9 cellular contexts compared by ENCODE assay signal in the genomic region with DNA sequence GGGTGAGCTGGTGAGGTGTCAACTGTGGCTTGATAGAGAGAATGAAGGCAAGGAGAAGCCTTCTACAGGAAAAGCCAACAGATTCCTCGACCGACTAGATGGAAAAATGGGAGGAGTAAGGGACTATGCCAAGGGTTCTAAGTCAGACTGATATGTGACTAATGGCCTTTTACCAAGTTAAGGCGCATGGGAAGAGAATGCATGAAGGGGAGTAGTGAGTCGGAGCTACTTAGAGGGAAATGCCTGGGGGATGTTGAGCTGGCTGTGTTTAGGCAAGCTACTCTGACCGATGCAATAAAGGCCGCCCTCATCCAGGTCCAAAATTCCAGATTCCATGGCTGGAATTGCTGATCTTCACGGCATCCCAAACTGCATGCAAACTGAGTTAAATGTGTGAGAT. TPM values are rescaled to one million over a fixed set of nuclear protein-coding genes. Genes with fewer than 3 reads are reported as not detected.
DNase-seq lines count a peak whose midpoint lies in the region; ATAC-seq and TF ChIP-seq lines count a peak whose summit lies in the region.
"Had no signal": no experiment of that assay in that cellular context is flagged by ENCODE, and none has a peak within 500 bp of the region (broad histone marks: within the 10 kb centered on the region; RNA-seq: fewer than 3 reads in every experiment).

No MANE protein-coding gene starts in this region.

- ATAC-seq in CD8-positive, alpha-beta T cell: no peak
- ATAC-seq in psoas muscle: peak in 3 of 4 donors; percentile 40 to 50 (median 46)
- ATAC-seq in HG03442 (IDR thresholded peaks at IDR 0.05; ENCODE audit: unreplicated experiment): no peak

- no peak for TF ChIP-seq EP300 in esophagus muscularis mucosa (IDR thresholded peaks at IDR 0.05)

- no peaks in the 10 kb centered on the region for H3K27me3 Mint-ChIP-seq in CD8-positive, alpha-beta T cell (ENCODE audit: low read depth)
- no peaks in the 10 kb centered on the region for H3K27me3 Mint-ChIP-seq in type B pancreatic cell

- peak overlapping the region; percentile 70 for H3K4me2 ChIP-seq in OCI-LY3 (ENCODE audit: low read length)

- H2AFZ ChIP-seq in OCI-LY3 (ENCODE audit: low read depth, low read length): no peak overlapping the region

- H3K4me3 Mint-ChIP-seq in CD8-positive, alpha-beta T cell: peak overlapping the region; percentile 66
- H3K4me3 Mint-ChIP-seq in type B pancreatic cell: no peak overlapping the region

- POLR2A ChIA-PET in CD8-positive, alpha-beta T cell (lab: Charles Lee): interaction anchor here (1.6 kb wide), 1 partner anchor 47 kb away, joined by 4 read pairs; no protein-coding TSS in a partner anchor

- H3K36me3 ChIP-seq in CD8-positive, alpha-beta T cell (ENCODE audit: insufficient read depth, low read length): no peaks in the 10 kb centered on the region
- peaks cover 3% of the 10 kb centered on the region for H3K36me3 ChIP-seq in OCI-LY3 (replicated peaks; ENCODE audit: low read depth, low read length)
- no peaks in the 10 kb centered on the region for H3K36me3 ChIP-seq in esophagus muscularis mucosa
- no peaks in the 10 kb centered on the region for H3K36me3 ChIP-seq in psoas muscle (ENCODE audit: insufficient read depth in 1 of 2, low read depth in 1 of 2)

- H3K36me3 Mint-ChIP-seq in CD8-positive, alpha-beta T cell: peaks cover 23% of the 10 kb centered on the region
- H3K36me3 Mint-ChIP-seq in type B pancreatic cell: no peaks in the 10 kb centered on the region

- H4K20me1 ChIP-seq in OCI-LY3 (ENCODE audit: insufficient read depth, low read length): peaks cover 4% of the 10 kb centered on the region; the same call in 1 of the 2 replicates

- no peaks in the 10 kb centered on the region for H3K9me3 ChIP-seq in CD8-positive, alpha-beta T cell (ENCODE audit: low read length)
- H3K9me3 ChIP-seq in OCI-LY3 (ENCODE audit: insufficient read depth, low read length): no peaks in the 10 kb centered on the region
- H3K9me3 ChIP-seq in esophagus muscularis mucosa: no peaks in the 10 kb centered on the region
- H3K9me3 ChIP-seq in psoas muscle: no peaks in the 10 kb centered on the region

- no peaks in the 10 kb centered on the region for H3K9me3 Mint-ChIP-seq in CD8-positive, alpha-beta T cell
- no peaks in the 10 kb centered on the region for H3K9me3 Mint-ChIP-seq in type B pancreatic cell

- WGBS in esophagus muscularis mucosa: 17% methylated on average over 7 of the region's 7 CpGs
- 64 to 68% (median 66%) methylated on average over 7 of the region's 7 CpGs for WGBS in psoas muscle, 3 donors

- peak overlapping the region; percentile 73 for H3K27ac ChIP-seq in CD8-positive, alpha-beta T cell (ENCODE audit: low read depth, low read length)
- H3K27ac ChIP-seq in OCI-LY3 (ENCODE audit: low read length) (no peak overlapping the region), esophagus muscularis mucosa (replicated peaks in 1 of 4) (peak overlapping the region; percentile 46 to 70 (median 62)), psoas muscle (peak overlapping the region; percentile 50)

- no peak overlapping the region for H3K9ac ChIP-seq in OCI-LY3 (ENCODE audit: low read length)

- no peak for DNase-seq in CD8-positive, alpha-beta T cell
- peak; percentile 66 for DNase-seq in esophagus muscularis mucosa (ENCODE audit: extremely low spot score)
- DNase-seq in psoas muscle: peak in 1 of 2 donors; percentile 33
- no peak for DNase-seq in stimulated activated CD4-positive, alpha-beta T cell treated with anti-CD3 and anti-CD28 coated beads, Interleukin-1b, Interleukin-23, amount 100 ng/mL, for 48 hours
- no peak for DNase-seq in NCI-H2029 (lab: John Stamatoyannopoulos, UW)
- no peak for DNase-seq in type B pancreatic cell (ENCODE audit: extremely low spot score, unreplicated experiment)
- DNase-seq: glutamatergic neuron had no signal

- H3K79me2 ChIP-seq in OCI-LY3 (ENCODE audit: low read length): peaks cover 82% of the 10 kb centered on the region

- H3K4me1 ChIP-seq in CD8-positive, alpha-beta T cell (ENCODE audit: insufficient read depth, low read length): peaks cover 71% of the 10 kb centered on the region
- H3K4me1 ChIP-seq in OCI-LY3 (ENCODE audit: low read length) (peaks cover 49% of the 10 kb centered on the region), esophagus muscularis mucosa (peaks cover 11 to 24% (median 18%) of the 10 kb centered on the region in 4 donors), psoas muscle (no peaks in the 10 kb centered on the region)

- peaks cover 76% of the 10 kb centered on the region for H3K4me1 Mint-ChIP-seq in CD8-positive, alpha-beta T cell (ENCODE audit: low read depth)
- peaks cover 13% of the 10 kb centered on the region for H3K4me1 Mint-ChIP-seq in type B pancreatic cell (ENCODE audit: unreplicated experiment)

- no peak overlapping the region for H3K4me3 ChIP-seq in CD8-positive, alpha-beta T cell (ENCODE audit: low read depth, low read length)
- H3K4me3 ChIP-seq in OCI-LY3 (ENCODE audit: low read length) (no peak overlapping the region; the same call in 1 of the 2 replicates), esophagus muscularis mucosa (peak overlapping the region in 1 of 4 donors; percentile 4), psoas muscle (no peak overlapping the region)

- peak overlapping the region; percentile 97 for H3K27ac Mint-ChIP-seq in CD8-positive, alpha-beta T cell
- no peak overlapping the region for H3K27ac Mint-ChIP-seq in type B pancreatic cell

- CTCF ChIA-PET in CD8-positive, alpha-beta T cell (lab: Charles Lee): interaction anchor here (1.0 to 1.1 kb wide), 2 partner anchors 15 to 20 kb away, joined by 3 to 5 read pairs; no protein-coding TSS in a partner anchor

- no peak for TF ChIP-seq CTCF in CD8-positive, alpha-beta T cell (IDR thresholded peaks at IDR 0.05)
- TF ChIP-seq CTCF in OCI-LY3 (IDR thresholded peaks at IDR 0.05; ENCODE audit: low read depth, low read length) (no peak), esophagus muscularis mucosa (IDR thresholded peaks at IDR 0.05) (no peak), psoas muscle (IDR thresholded peaks at IDR 0.05) (no peak), type B pancreatic cell (conservative IDR thresholded peaks at IDR 0.05) (no peak)

- no peak for TF ChIP-seq POLR2A in esophagus muscularis mucosa (IDR thresholded peaks at IDR 0.05; ENCODE audit: low read depth)

- H3K27me3 ChIP-seq in CD8-positive, alpha-beta T cell (ENCODE audit: insufficient read depth, low read length): no peaks in the 10 kb centered on the region
- H3K27me3 ChIP-seq in OCI-LY3 (ENCODE audit: low read depth, low read length) (no peaks in the 10 kb centered on the region), esophagus muscularis mucosa (no peaks in the 10 kb centered on the region), psoas muscle (ENCODE audit: insufficient read depth in 3 of 3, low read length in 2 of 3) (no peaks in the 10 kb centered on the region)

- intact Hi-C loops in CD8-positive, alpha-beta T cell (cut with DNase I, micrococcal nuclease): loop anchor here (2.0 to 10.0 kb wide), 5 partner anchors 16 to 1848 kb away; a partner anchor contains a TSS
- intact Hi-C loops in esophagus muscularis mucosa (cut with DNase I) (no loop called here), psoas muscle (cut with DNase I) (no loop called here)

RNA-seq across cellular contexts. Expression of a gene that starts 48.2 kb away (rescaled TPM):
- total RNA-seq in CD8-positive, alpha-beta T cell: 10 to 100 TPM; 36.4 to 36.8 TPM
- total RNA-seq in esophagus muscularis mucosa (1 to 10 TPM; 2.6 to 6.2 (median 5.1) TPM), psoas muscle (1 to 10 TPM in 3 of 4 donors, under 1 TPM in 1; 0.86 to 2.8 (median 2.1) TPM), type B pancreatic cell (ENCODE audit: low replicate concordance) (0.12 and 0.48 TPM in 2 replicates)
- polyA plus RNA-seq in psoas muscle: under 1 TPM; 0.25 to 0.81 (median 0.55) TPM

Comparison
In these comparisons a context has a peak if more than half of its experiments do, and no peak if none do; other contexts are left out.
1. ATAC-seq: peak in psoas muscle (3 of 4); none in CD8-positive, alpha-beta T cell (single experiment) and HG03442 (single experiment).
2. RNA of a gene that starts 48.2 kb away (total RNA-seq): 36.4 to 36.8 TPM in CD8-positive, alpha-beta T cell; 2.6 to 6.2 TPM in esophagus muscularis mucosa, 0.86 to 2.8 TPM in psoas muscle and 0.12 to 0.48 TPM in type B pancreatic cell; every median in the first group is over 4 times any median in the second.
3. intact Hi-C loops: an anchor here in CD8-positive, alpha-beta T cell (2.0 to 10.0 kb wide); none called in esophagus muscularis mucosa and psoas muscle.